Comparison of ENCODE assay signal across 20 cellular contexts in genomic region chr3:62226601-62227339, GRCh38.
DNase-seq lines count a peak whose midpoint lies in the region; ATAC-seq, FAIRE-seq and TF ChIP-seq lines count a peak whose summit lies in the region.
"Had no signal": no experiment of that assay in that cellular context is flagged by ENCODE, and none has a peak within 500 bp of the region (broad histone marks: within the 10 kb centered on the region; RNA-seq: fewer than 3 reads in every experiment).

No MANE protein-coding gene starts in this region.

- SMC1A ChIA-PET in GM12878 (lab: Charles Lee; ENCODE audit: uncharacterized antibody, unreplicated experiment): interaction anchor here (0.8 to 1.7 kb wide), 4 partner anchors 9 to 25 kb away, joined by 3 to 4 read pairs (median 3); no protein-coding TSS in a partner anchor

- peaks cover 7 to 8% of the 10 kb centered on the region in 2 experiments; a peak in 2 of 5 replicates for H3K36me3 ChIP-seq in HepG2 (replicated peaks in 1 of 2; ENCODE audit: control insufficient read depth in 1 of 2, insufficient read depth in 2 of 2, low read length in 2 of 2)
- no peaks in the 10 kb centered on the region for H3K36me3 ChIP-seq in right lobe of liver
- H3K36me3 ChIP-seq in GM12878 (ENCODE audit: control insufficient read depth in 2 of 2, insufficient read depth in 2 of 2, low read length in 1 of 2): no peaks in the 10 kb centered on the region
- H3K36me3 ChIP-seq: BE2C, SJCRH30 had no signal

- RAD21 ChIA-PET in GM12878 (lab: Charles Lee; ENCODE audit: unreplicated experiment): interaction anchor here (0.9 to 2.1 kb wide), 2 partner anchors 11 to 12 kb away, joined by 3 to 7 read pairs; no protein-coding TSS in a partner anchor

- TF ChIP-seq RAD21 in HepG2 (CRISPR knock-in tag; IDR thresholded peaks at IDR 0.05) (no peak), GM12878 (IDR thresholded peaks at IDR 0.05; ENCODE audit: insufficient read depth, low read depth, low read length) (no peak)

- H3K9ac ChIP-seq in HepG2 (ENCODE audit: insufficient read depth, low read depth, low read length) (no peak overlapping the region), GM12878 (ENCODE audit: control insufficient read depth, insufficient read depth, low read length) (no peak overlapping the region)

- peaks cover 4% of the 10 kb centered on the region for H3K4me1 Mint-ChIP-seq in mesothelial cell of epicardium
- H3K4me1 Mint-ChIP-seq: CD4-positive, alpha-beta memory T cell; IgD-negative memory B cell had no signal

- H3K27ac Mint-ChIP-seq in mesothelial cell of epicardium: no peak overlapping the region
- H3K27ac Mint-ChIP-seq: CD4-positive, alpha-beta memory T cell; IgD-negative memory B cell had no signal

- no peaks in the 10 kb centered on the region for H3K79me2 ChIP-seq in HepG2 (ENCODE audit: insufficient read depth, low read length)
- H3K79me2 ChIP-seq in GM12878 (ENCODE audit: control insufficient read depth, insufficient read depth, low read length): no peaks in the 10 kb centered on the region

- no peaks in the 10 kb centered on the region for H3K27me3 Mint-ChIP-seq in mesothelial cell of epicardium (ENCODE audit: low read depth)

- TF ChIP-seq POLR2A in HepG2 (IDR thresholded peaks at IDR 0.05; ENCODE audit: insufficient read depth in 1 of 2, low read depth in 2 of 2, low read length in 2 of 2) (no peak), right lobe of liver (IDR thresholded peaks at IDR 0.05) (no peak), GM12878 (IDR thresholded peaks at IDR 0.05; ENCODE audit: low read depth, low read length) (no peak)

- no peak for ATAC-seq in HepG2
- no peak for ATAC-seq in right lobe of liver
- ATAC-seq in HG03442 (IDR thresholded peaks at IDR 0.05; ENCODE audit: unreplicated experiment): peak; percentile 73
- ATAC-seq in GM12878: peak; percentile 80
- ATAC-seq in GM19395 (IDR thresholded peaks at IDR 0.05; ENCODE audit: unreplicated experiment): no peak
- ATAC-seq in left lobe of liver: no peak
- no peak for ATAC-seq in GM18868 (IDR thresholded peaks at IDR 0.05; ENCODE audit: unreplicated experiment)
- ATAC-seq: HCT116 had no signal

- 99% methylated on average over 6 of the region's 6 CpGs for WGBS in HepG2 (ENCODE audit: low lambda C conversion rate)
- 80% methylated on average over 2 of the region's 6 CpGs for WGBS in right lobe of liver (ENCODE audit: insufficient coverage, low coverage, low lambda C conversion rate, missing lambda C conversion rate)
- WGBS in GM12878 (ENCODE audit: insufficient coverage, insufficient replicate concordance, low lambda C conversion rate, missing lambda C conversion rate): 40% methylated on average over 6 of the region's 6 CpGs

- FAIRE-seq in HepG2 (lab: Jason Lieb, UNC) (no peak), GM12878 (lab: Jason Lieb, UNC) (no peak)

- H3K4me3 ChIP-seq in HepG2 (replicated peaks in 1 of 3; ENCODE audit: insufficient read depth in 1 of 3, low read depth in 2 of 3, low read length in 3 of 3) (no peak overlapping the region), right lobe of liver (no peak overlapping the region), GM12878 (no peak overlapping the region)
- H3K4me3 ChIP-seq: PC-9, SJCRH30 had no signal

- H3K4me2 ChIP-seq in HepG2 (ENCODE audit: low read depth, low read length) (no peak overlapping the region), GM12878 (ENCODE audit: control insufficient read depth, insufficient read depth) (no peak overlapping the region)
- H3K4me2 ChIP-seq: PC-9 had no signal

- intact Hi-C loops in HepG2 (cut with micrococcal nuclease; ENCODE audit: unreplicated experiment): no loop called here
- intact Hi-C loops in right lobe of liver (cut with DNase I): no loop called here
- intact Hi-C loops in GM12878 (cut with micrococcal nuclease; ENCODE audit: unreplicated experiment): no loop called here

- H3K27ac ChIP-seq in HepG2 (ENCODE audit: extremely low read length, insufficient read depth, low read length) (no peak overlapping the region), right lobe of liver (no peak overlapping the region), GM12878 (ENCODE audit: control insufficient read depth, insufficient read depth) (no peak overlapping the region)
- H3K27ac ChIP-seq: 22Rv1, PC-9, SJCRH30 had no signal

- POLR2A ChIA-PET in HepG2 (lab: Yijun Ruan, JAX): no interaction called here
- POLR2A ChIA-PET in GM12878 (lab: Charles Lee): no interaction called here

- DNase-seq in HepG2 (ENCODE audit: low spot score) (no peak), right lobe of liver (no peak), GM12878 (ENCODE audit: low read depth, low spot score) (no peak), mesothelial cell of epicardium (ENCODE audit: low spot score in 2 of 2, unreplicated experiment in 2 of 2) (no peak), left lobe of liver (ENCODE audit: low spot score) (no peak)
- DNase-seq: BE2C; CD4-positive, alpha-beta memory T cell; NCI-H1417; NCI-H187 treated with DMSO at 0.1 percent for 48 hours; NCI-H2171; NCI-H446 treated with DMSO at 0.1 percent for 48 hours; NCI-H748 treated with DMSO at 0.1 percent for 48 hours; PC-9; SJCRH30 had no signal

- in situ Hi-C loops in HepG2 (cut with HindIII; ENCODE audit: extremely low pct_ligation_motif_present, low pct_unique_long_range_greater_than_20kb): no loop called here
- in situ Hi-C loops in GM12878 (cut with MboI): no loop called here

- TF ChIP-seq CTCF in HepG2 (CRISPR knock-in tag; IDR thresholded peaks at IDR 0.05) (no peak), right lobe of liver (IDR thresholded peaks at IDR 0.05) (no peak), GM12878 (IDR thresholded peaks at IDR 0.05 in 2 of 3, conservative IDR thresholded peaks at IDR 0.05 in 1 of 3; ENCODE audit: control insufficient read depth in 2 of 3, extremely low read depth in 1 of 3, insufficient read depth in 1 of 3, low read depth in 3 of 3, low read length in 3 of 3) (no peak), mesothelial cell of epicardium (IDR thresholded peaks at IDR 0.05; ENCODE audit: unreplicated experiment) (no peak)

- H3K9me3 ChIP-seq in HepG2 (ENCODE audit: low read length) (no peaks in the 10 kb centered on the region), right lobe of liver (no peaks in the 10 kb centered on the region), GM12878 (replicated peaks; ENCODE audit: control insufficient read depth, insufficient read depth, low read length) (no peaks in the 10 kb centered on the region)
- H3K9me3 ChIP-seq: BE2C, SJCRH30 had no signal

- BruUV-seq in HepG2 (replicated peaks; lab: Mats Ljungman, UMichigan) (no TSS peak), GM12878 (replicated peaks; lab: Mats Ljungman, UMichigan) (no TSS peak)

- no peak overlapping the region for H3K4me3 Mint-ChIP-seq in mesothelial cell of epicardium
- H3K4me3 Mint-ChIP-seq: CD4-positive, alpha-beta memory T cell; IgD-negative memory B cell had no signal

- H3K4me1 ChIP-seq in HepG2 (ENCODE audit: insufficient read depth, low read length): no peaks in the 10 kb centered on the region
- H3K4me1 ChIP-seq in right lobe of liver: peaks cover 0 to 9% (median 0%) of the 10 kb centered on the region in 4 donors
- H3K4me1 ChIP-seq in GM12878 (ENCODE audit: control insufficient read depth, insufficient read depth, low read length): no peaks in the 10 kb centered on the region; the same call in 1 of the 2 replicates
- H3K4me1 ChIP-seq: BE2C, SJCRH30 had no signal

- TF ChIP-seq EP300 in HepG2 (IDR thresholded peaks at IDR 0.05; ENCODE audit: low read depth in 2 of 2, low read length in 2 of 2): no peak
- no peak for TF ChIP-seq EP300 in HepG2 (CRISPR knock-in tag; IDR thresholded peaks at IDR 0.05; ENCODE audit: borderline replicate concordance)
- peak in 1 of 2 experiments; percentile 9; a peak in 1 of 4 replicates for TF ChIP-seq EP300 in GM12878 (IDR thresholded peaks at IDR 0.05; ENCODE audit: borderline replicate concordance in 1 of 2, control insufficient read depth in 1 of 2, low read depth in 2 of 2, low read length in 2 of 2)

- CTCF ChIA-PET in HepG2 (lab: Yijun Ruan, JAX; ENCODE audit: low intra/inter-chr PET ratio, low total read pairs): no interaction called here
- CTCF ChIA-PET in GM12878 (lab: Yijun Ruan, JAX): interaction anchor here (1.0 to 3.0 kb wide), 6 partner anchors 11 to 333 kb away, joined by 3 to 12 read pairs (median 4); no protein-coding TSS in a partner anchor

- peaks cover 3% of the 10 kb centered on the region for H3K36me3 Mint-ChIP-seq in mesothelial cell of epicardium
- H3K36me3 Mint-ChIP-seq: CD4-positive, alpha-beta memory T cell had no signal

- H4K20me1 ChIP-seq in HepG2 (ENCODE audit: insufficient read depth, low read length) (no peaks in the 10 kb centered on the region), GM12878 (ENCODE audit: control insufficient read depth, insufficient read depth) (no peaks in the 10 kb centered on the region)

- no peak overlapping the region for H2AFZ ChIP-seq in HepG2 (ENCODE audit: low read length)
- no peak overlapping the region for H2AFZ ChIP-seq in GM12878 (ENCODE audit: control insufficient read depth, low read depth, low read length)
- H2AFZ ChIP-seq: PC-9 had no signal

- no peaks in the 10 kb centered on the region for H3K9me3 Mint-ChIP-seq in mesothelial cell of epicardium
- H3K9me3 Mint-ChIP-seq: CD4-positive, alpha-beta memory T cell; IgD-negative memory B cell had no signal

- H3K27me3 ChIP-seq in HepG2 (ENCODE audit: control insufficient read depth in 1 of 2, insufficient read depth in 2 of 2, low read length in 2 of 2): no peaks in the 10 kb centered on the region
- H3K27me3 ChIP-seq in right lobe of liver: no peaks in the 10 kb centered on the region
- no peaks in the 10 kb centered on the region; a peak in 1 of 4 replicates for H3K27me3 ChIP-seq in GM12878 (replicated peaks in 1 of 2; ENCODE audit: control insufficient read depth in 2 of 2, insufficient read depth in 2 of 2, low read length in 1 of 2)
- H3K27me3 ChIP-seq: BE2C, SJCRH30 had no signal

TF ChIP-seq in HepG2, 621 proteins besides CTCF, POLR2A, EP300 and RAD21 (continues in another document):
- TF ChIP-seq MAFK (conservative IDR thresholded peaks at IDR 0.05 in 1 of 2, IDR thresholded peaks at IDR 0.05 in 1 of 2; ENCODE audit: low read length in 2 of 2) (peak; percentile 81 to 82), TBL1XR1 (IDR thresholded peaks at IDR 0.05; ENCODE audit: borderline replicate concordance, low read length, partially characterized antibody) (no peak)

Comparison
In these comparisons a context has a peak if more than half of its experiments do, and no peak if none do; other contexts are left out.
1. ATAC-seq: peak in HG03442 (single experiment) and GM12878 (single experiment); none in HepG2 (single experiment), right lobe of liver (0 of 4), GM19395 (single experiment), left lobe of liver (single experiment) and GM18868 (single experiment).
2. Of the 75 proteins assayed by ChIP-seq in both HepG2 and GM12878: peak only in HepG2: none; only in GM12878: BHLHE40 and RAD51; in both: none; in neither: 72; mixed calls (peak in some experiments, not most) for 1.